Comparison of ENCODE assay signal across 25 cellular contexts in the genomic region with DNA sequence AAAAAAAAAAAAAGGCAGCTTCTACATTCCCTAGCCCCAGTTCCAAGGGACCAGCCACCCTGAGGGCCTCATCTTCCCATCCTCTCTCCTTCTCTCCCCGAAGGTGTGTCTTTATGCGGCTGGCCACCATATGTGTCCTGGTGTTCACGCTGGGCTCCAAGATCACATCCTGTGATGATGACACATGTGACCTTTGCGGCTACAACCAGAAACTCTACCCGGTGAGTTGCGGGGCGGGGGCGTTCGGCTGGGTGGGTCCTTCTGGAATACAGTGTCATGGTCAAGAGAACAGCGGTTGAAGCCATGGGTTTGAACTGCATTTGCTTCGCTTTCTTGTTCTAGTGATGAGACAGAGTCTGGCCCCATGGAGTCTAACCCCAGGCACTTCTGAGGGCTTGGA.
"Had no signal": no experiment of that assay in that cellular context is flagged by ENCODE, and none has a peak within 500 bp of the region (broad histone marks: within the 10 kb centered on the region; RNA-seq: fewer than 3 reads in every experiment).

No MANE protein-coding gene starts in this region.

- H3K79me2 ChIP-seq: parathyroid adenoma had no signal

- DNase-seq: dorsolateral prefrontal cortex; effector CD4-positive, alpha-beta T cell; foreskin melanocyte; glutamatergic neuron; heart right ventricle; hippocampal formation; left cardiac atrium; left lung; mesenchymal stem cell; midbrain; naive thymus-derived CD4-positive, alpha-beta T cell; right lobe of liver; stimulated activated CD4-positive, alpha-beta T cell treated with anti-CD3 and anti-CD28 coated beads, Interleukin-12 subunit alpha, Interleukin-12 subunit beta, amount 100 ng/mL, for 4 hours; stimulated activated CD4-positive, alpha-beta T cell treated with anti-CD3 and anti-CD28 coated beads, Interleukin-1b, Interleukin-23, amount 100 ng/mL, for 48 hours; stimulated activated CD4-positive, alpha-beta T cell treated with anti-CD3 and anti-CD28 coated beads, Interleukin-4, amount 100 ng/mL, for 1 hour; stimulated activated naive CD8-positive, alpha-beta T cell treated with anti-CD3 and anti-CD28 coated beads, Interleukin-15, Interleukin-2, amounts not matched to agents 100 U/mL and 50 U/mL, for 24 hours; substantia nigra; testis; tibial artery had no signal

- H3K27ac ChIP-seq: dorsolateral prefrontal cortex, heart right ventricle, left lung, neutrophil, parathyroid adenoma, right lobe of liver, testis, tibial artery had no signal

- H3K27ac Mint-ChIP-seq: naive thymus-derived CD4-positive, alpha-beta T cell; progenitor cell of endocrine pancreas; stimulated activated effector memory CD8-positive, alpha-beta T cell treated with anti-CD3 and anti-CD28 coated beads, Interleukin-12 subunit alpha, Interleukin-12 subunit beta, amount 100 ng/mL, for 72 hours; type B pancreatic cell had no signal

- H3K9me3 ChIP-seq: heart right ventricle, left lung, neutrophil, right lobe of liver, testis, tibial artery had no signal

- H3K4me1 ChIP-seq: heart right ventricle, left lung, parathyroid adenoma, right lobe of liver, testis, tibial artery had no signal

- H3K4me2 ChIP-seq: smooth muscle cell had no signal

- ATAC-seq: heart right ventricle; left cardiac atrium; left lung; naive thymus-derived CD4-positive, alpha-beta T cell; right lobe of liver; stimulated activated effector memory CD8-positive, alpha-beta T cell treated with anti-CD3 and anti-CD28 coated beads, Interleukin-12 subunit alpha, Interleukin-12 subunit beta, amount 100 ng/mL, for 72 hours; stimulated activated naive CD8-positive, alpha-beta T cell treated with anti-CD3 and anti-CD28 coated beads, Interleukin-15, Interleukin-2, amounts not matched to agents 100 U/mL and 50 U/mL, for 24 hours had no signal

- H3K36me3 Mint-ChIP-seq: naive thymus-derived CD4-positive, alpha-beta T cell; stimulated activated effector memory CD8-positive, alpha-beta T cell treated with anti-CD3 and anti-CD28 coated beads, Interleukin-12 subunit alpha, Interleukin-12 subunit beta, amount 100 ng/mL, for 72 hours had no signal

- H2AFZ ChIP-seq: parathyroid adenoma had no signal

- H3K36me3 ChIP-seq: left lung, neutrophil, right lobe of liver, tibial artery had no signal

- H3K4me3 ChIP-seq: dorsolateral prefrontal cortex, heart right ventricle, left lung, right lobe of liver, smooth muscle cell, testis, tibial artery had no signal

- H3K27me3 Mint-ChIP-seq: progenitor cell of endocrine pancreas, type B pancreatic cell had no signal

- H3K4me1 Mint-ChIP-seq: naive thymus-derived CD4-positive, alpha-beta T cell; stimulated activated effector memory CD8-positive, alpha-beta T cell treated with anti-CD3 and anti-CD28 coated beads, Interleukin-12 subunit alpha, Interleukin-12 subunit beta, amount 100 ng/mL, for 72 hours had no signal

- H3K27me3 ChIP-seq: dorsolateral prefrontal cortex, heart right ventricle, left lung, neutrophil, right lobe of liver, testis, tibial artery had no signal

- H3K4me3 Mint-ChIP-seq: naive thymus-derived CD4-positive, alpha-beta T cell; stimulated activated effector memory CD8-positive, alpha-beta T cell treated with anti-CD3 and anti-CD28 coated beads, Interleukin-12 subunit alpha, Interleukin-12 subunit beta, amount 100 ng/mL, for 72 hours; type B pancreatic cell had no signal

- H3K9me3 Mint-ChIP-seq: stimulated activated effector memory CD8-positive, alpha-beta T cell treated with anti-CD3 and anti-CD28 coated beads, Interleukin-12 subunit alpha, Interleukin-12 subunit beta, amount 100 ng/mL, for 72 hours had no signal
